In genomic region chr19:39270091-39270871, GRCh38 we compare ENCODE assay signal across 1 cellular context.
TF ChIP-seq lines count a peak whose summit lies in the region.

No MANE protein-coding gene starts in this region.

TF ChIP-seq in IMR-90, 13 proteins besides CTCF, POLR2A, EP300 and RAD21:
- TF ChIP-seq BHLHE40 (IDR thresholded peaks at IDR 0.05; ENCODE audit: low read depth, low read length), result no peak
- TF ChIP-seq CEBPB (IDR thresholded peaks at IDR 0.05; ENCODE audit: low read depth, low read length), result no peak
- no peak for TF ChIP-seq ELK1 (IDR thresholded peaks at IDR 0.05; ENCODE audit: borderline replicate concordance, low read depth, low read length)
